ENCODE assay signal across 1 cellular context in genomic region chr12:55940065-55940732, GRCh38.
A peak's percentile ranks its signal among the peaks of the same experiment; 100 is the strongest.
TF ChIP-seq lines count a peak whose summit lies in the region.

No MANE protein-coding gene starts in this region.

TF ChIP-seq in HepG2, 621 proteins besides CTCF, POLR2A, EP300 and RAD21 (continued from another document and continues in another):
- no peak for TF ChIP-seq POGK (CRISPR knock-in tag; conservative IDR thresholded peaks at IDR 0.05)
- TF ChIP-seq MIER3 (CRISPR knock-in tag; IDR thresholded peaks at IDR 0.05; ENCODE audit: borderline replicate concordance): no peak; the same call in 1 of the 2 replicates
- 0 out of 2 replicates have a peak, but pooled peaks have one; percentile 51 for TF ChIP-seq FOXC1 (CRISPR knock-in tag; IDR thresholded peaks at IDR 0.05; ENCODE audit: borderline replicate concordance)
- TF ChIP-seq RFXANK (CRISPR knock-in tag; IDR thresholded peaks at IDR 0.05): no peak
- TF ChIP-seq ZNF580 (CRISPR knock-in tag; IDR thresholded peaks at IDR 0.05; ENCODE audit: borderline replicate concordance, low read depth): 0 out of 2 replicates have a peak, but pooled peaks have one; percentile 50
- TF ChIP-seq KLF15 (CRISPR knock-in tag; IDR thresholded peaks at IDR 0.05; ENCODE audit: borderline replicate concordance): no peak
- peak; percentile 34; the same call in 1 of the 2 replicates for TF ChIP-seq ZNF232 (CRISPR knock-in tag; IDR thresholded peaks at IDR 0.05; ENCODE audit: borderline replicate concordance)
- no peak for TF ChIP-seq ZNF383 (CRISPR knock-in tag; IDR thresholded peaks at IDR 0.05; ENCODE audit: borderline replicate concordance)
- peak; percentile 59; the same call in 1 of the 2 replicates for TF ChIP-seq ELF3 (CRISPR knock-in tag; IDR thresholded peaks at IDR 0.05)
- no peak for TF ChIP-seq HNRNPUL1 (IDR thresholded peaks at IDR 0.05; ENCODE audit: low read depth, low read length)
- no peak for TF ChIP-seq SNRNP70 (IDR thresholded peaks at IDR 0.05; ENCODE audit: low read depth, low read length)
- no peak for TF ChIP-seq CEBPZ (IDR thresholded peaks at IDR 0.05; ENCODE audit: low read length)
- no peak for TF ChIP-seq CBX2 (IDR thresholded peaks at IDR 0.05; ENCODE audit: low read depth, low read length)
- TF ChIP-seq CBX2 (CRISPR knock-in tag; IDR thresholded peaks at IDR 0.05; ENCODE audit: low read depth): no peak
- no peak for TF ChIP-seq AHR (CRISPR knock-in tag; IDR thresholded peaks at IDR 0.05)
- TF ChIP-seq ARID5B (CRISPR knock-in tag; IDR thresholded peaks at IDR 0.05): 0 out of 2 replicates have a peak, but pooled peaks have one; percentile 14
- no peak for TF ChIP-seq HIC2 (CRISPR knock-in tag; IDR thresholded peaks at IDR 0.05; ENCODE audit: low read depth)
- TF ChIP-seq MED1 (CRISPR knock-in tag; IDR thresholded peaks at IDR 0.05): 0 out of 2 replicates have a peak, but pooled peaks have one; percentile 11
- 0 out of 2 replicates have a peak, but pooled peaks have one; percentile 19 for TF ChIP-seq ZNF225 (CRISPR knock-in tag; IDR thresholded peaks at IDR 0.05)
- no peak for TF ChIP-seq ZNF496 (CRISPR knock-in tag; IDR thresholded peaks at IDR 0.05; ENCODE audit: insufficient replicate concordance)
- TF ChIP-seq ZNF142 (CRISPR knock-in tag; IDR thresholded peaks at IDR 0.05): no peak
- no peak for TF ChIP-seq ZMAT3 (CRISPR knock-in tag; conservative IDR thresholded peaks at IDR 0.05)
- TF ChIP-seq ZNF878 (CRISPR knock-in tag; IDR thresholded peaks at IDR 0.05): no peak
- TF ChIP-seq ZNF576 (CRISPR knock-in tag; IDR thresholded peaks at IDR 0.05): no peak
- TF ChIP-seq TCF7 (IDR thresholded peaks at IDR 0.05; ENCODE audit: low read depth): no peak
- no peak for TF ChIP-seq KLF9 (CRISPR knock-in tag; IDR thresholded peaks at IDR 0.05; ENCODE audit: low read depth)
- TF ChIP-seq XRCC5 (optimal IDR thresholded peaks at IDR 0.05; ENCODE audit: low read length): peak; percentile 77
- no peak for TF ChIP-seq SNAI1 (CRISPR knock-in tag; IDR thresholded peaks at IDR 0.05; ENCODE audit: borderline replicate concordance)
- TF ChIP-seq RXRB (CRISPR knock-in tag; IDR thresholded peaks at IDR 0.05; ENCODE audit: borderline replicate concordance): peak; percentile 44; the same call in 1 of the 2 replicates
- no peak for TF ChIP-seq ZNF446 (CRISPR knock-in tag; IDR thresholded peaks at IDR 0.05)
- TF ChIP-seq ZBTB8A (CRISPR knock-in tag; IDR thresholded peaks at IDR 0.05; ENCODE audit: borderline replicate concordance, low read depth): no peak
- no peak for TF ChIP-seq ZSCAN30 (CRISPR knock-in tag; IDR thresholded peaks at IDR 0.05)
- no peak for TF ChIP-seq MAFK (conservative IDR thresholded peaks at IDR 0.05 in 1 of 2, IDR thresholded peaks at IDR 0.05 in 1 of 2; ENCODE audit: low read length in 2 of 2)
- no peak for TF ChIP-seq PLSCR1 (CRISPR knock-in tag; IDR thresholded peaks at IDR 0.05; ENCODE audit: borderline replicate concordance)
- TF ChIP-seq ZBTB42 (CRISPR knock-in tag; IDR thresholded peaks at IDR 0.05): no peak
- no peak for TF ChIP-seq PAWR (CRISPR knock-in tag; IDR thresholded peaks at IDR 0.05; ENCODE audit: borderline replicate concordance)
- TF ChIP-seq RFX5 (IDR thresholded peaks at IDR 0.05; ENCODE audit: low read depth, low read length): no peak
- TF ChIP-seq ZBTB3 (CRISPR knock-in tag; IDR thresholded peaks at IDR 0.05; ENCODE audit: borderline replicate concordance, low read depth): no peak
- TF ChIP-seq PRDM4 (CRISPR knock-in tag; IDR thresholded peaks at IDR 0.05; ENCODE audit: borderline replicate concordance): no peak
- no peak for TF ChIP-seq ZNF564 (CRISPR knock-in tag; IDR thresholded peaks at IDR 0.05)
- TF ChIP-seq FOXJ3 (CRISPR knock-in tag; IDR thresholded peaks at IDR 0.05; ENCODE audit: borderline replicate concordance): no peak
- TF ChIP-seq JUND (CRISPR knock-in tag; IDR thresholded peaks at IDR 0.05): no peak
